Comparison of ENCODE assay signal across 18 cellular contexts in genomic region chr9:107740088-107740980, GRCh38.
A peak's percentile ranks its signal among the peaks of the same experiment; 100 is the strongest.
DNase-seq lines count a peak whose midpoint lies in the region; ATAC-seq and TF ChIP-seq lines count a peak whose summit lies in the region.
"Had no signal": no experiment of that assay in that cellular context is flagged by ENCODE, and none has a peak within 500 bp of the region (broad histone marks: within the 10 kb centered on the region; RNA-seq: fewer than 3 reads in every experiment).

No MANE protein-coding gene starts in this region.

- no peaks in the 10 kb centered on the region for H3K36me3 ChIP-seq in left lung
- no peaks in the 10 kb centered on the region for H3K36me3 ChIP-seq in uterus
- H3K36me3 ChIP-seq: cardiac muscle cell, upper lobe of right lung had no signal

- H3K27me3 ChIP-seq in left lung (no peaks in the 10 kb centered on the region), uterus (no peaks in the 10 kb centered on the region)
- H3K27me3 ChIP-seq: upper lobe of right lung had no signal

- ATAC-seq in esophagus mucosa (peak; percentile 22), left lung (peak; percentile 23), GM21786 (IDR thresholded peaks at IDR 0.05; ENCODE audit: unreplicated experiment) (no peak), HG03432 (IDR thresholded peaks at IDR 0.05; ENCODE audit: unreplicated experiment) (no peak)
- ATAC-seq: activated CD4-positive, alpha-beta T cell treated with anti-CD3 and anti-CD28 coated beads for 36 hours; activated naive CD4-positive, alpha-beta T cell treated with anti-CD3 and anti-CD28 coated beads, Interleukin-2, amount 50 U/mL, for 72 hours; HepG2; stimulated activated naive B cell treated with anti-CD40 and anti-IgM and Interleukin-4, amounts not matched to agents 10 μg/mL and 1 μg/mL and 100 μg/mL, for 72 hours had no signal

- peak overlapping the region; percentile 9 for H3K27ac Mint-ChIP-seq in activated CD4-positive, alpha-beta T cell treated with anti-CD3 and anti-CD28 coated beads, Interleukin-2, amount 10 ng/mL, durations not matched to agents 7 days and 5 days
- H3K27ac Mint-ChIP-seq: activated CD4-positive, alpha-beta T cell treated with anti-CD3 and anti-CD28 coated beads for 36 hours; activated naive CD4-positive, alpha-beta T cell treated with anti-CD3 and anti-CD28 coated beads, Interleukin-2, amount 50 U/mL, for 72 hours; immature natural killer cell; stimulated activated naive B cell treated with anti-CD40 and anti-IgM and Interleukin-4, amounts not matched to agents 10 μg/mL and 1 μg/mL and 100 μg/mL, for 72 hours had no signal

- no peak for TF ChIP-seq POLR2A in uterus (IDR thresholded peaks at IDR 0.05)

- peaks cover 0 to 7% of the 10 kb centered on the region in 2 donors for H3K4me1 ChIP-seq in left lung
- peaks cover 1 to 5% of the 10 kb centered on the region in 2 donors for H3K4me1 ChIP-seq in uterus

- POLR2A ChIA-PET in activated CD4-positive, alpha-beta T cell treated with anti-CD3 and anti-CD28 coated beads, Interleukin-2, amount 10 ng/mL, durations not matched to agents 7 days and 5 days (lab: Charles Lee) = no interaction called here

- no peak overlapping the region for H3K4me3 ChIP-seq in left lung
- no peak overlapping the region for H3K4me3 ChIP-seq in uterus
- H3K4me3 ChIP-seq: cardiac muscle cell, upper lobe of right lung had no signal

- no peak overlapping the region for H3K4me3 Mint-ChIP-seq in activated CD4-positive, alpha-beta T cell treated with anti-CD3 and anti-CD28 coated beads, Interleukin-2, amount 10 ng/mL, durations not matched to agents 7 days and 5 days
- H3K4me3 Mint-ChIP-seq: activated CD4-positive, alpha-beta T cell treated with anti-CD3 and anti-CD28 coated beads for 36 hours; H9; immature natural killer cell; stimulated activated naive B cell treated with anti-CD40 and anti-IgM and Interleukin-4, amounts not matched to agents 10 μg/mL and 1 μg/mL and 100 μg/mL, for 72 hours had no signal

- CTCF ChIA-PET in activated CD4-positive, alpha-beta T cell treated with anti-CD3 and anti-CD28 coated beads, Interleukin-2, amount 10 ng/mL, durations not matched to agents 7 days and 5 days (lab: Charles Lee) = no interaction called here

- intact Hi-C loops in left lung (cut with DNase I) (no loop called here), uterus (cut with DNase I; ENCODE audit: low total_unique reads) (no loop called here)

- H3K9me3 ChIP-seq in left lung = no peaks in the 10 kb centered on the region
- H3K9me3 ChIP-seq in uterus = no peaks in the 10 kb centered on the region
- H3K9me3 ChIP-seq: upper lobe of right lung had no signal

- H3K27ac ChIP-seq in left lung (peak overlapping the region in 1 of 2 donors; percentile 59), uterus (peak overlapping the region; percentile 82 to 91)
- H3K27ac ChIP-seq: cardiac muscle cell had no signal

- DNase-seq in activated CD4-positive, alpha-beta T cell treated with anti-CD3 and anti-CD28 coated beads, Interleukin-2, amount 10 ng/mL, durations not matched to agents 7 days and 5 days = no peak
- DNase-seq in activated CD4-positive, alpha-beta T cell treated with anti-CD3 and anti-CD28 coated beads for 48 hours = no peak
- no peak for DNase-seq in left lung
- DNase-seq in uterus = peak; percentile 65 to 72
- no peak for DNase-seq in stimulated activated CD4-positive, alpha-beta T cell treated with anti-CD3 and anti-CD28 coated beads, Interleukin-4, amount 100 ng/mL, for 1 hour
- DNase-seq: activated CD4-positive, alpha-beta T cell treated with anti-CD3 and anti-CD28 coated beads for 36 hours; effector CD8-positive, alpha-beta T cell; H9; immature natural killer cell; SIG-M5; stimulated activated naive B cell treated with anti-CD40 and anti-IgM and Interleukin-4, amounts not matched to agents 10 μg/mL and 1 μg/mL and 100 μg/mL, for 72 hours had no signal

- H3K27me3 Mint-ChIP-seq in activated CD4-positive, alpha-beta T cell treated with anti-CD3 and anti-CD28 coated beads, Interleukin-2, amount 10 ng/mL, durations not matched to agents 7 days and 5 days = no peaks in the 10 kb centered on the region
- H3K27me3 Mint-ChIP-seq: activated CD4-positive, alpha-beta T cell treated with anti-CD3 and anti-CD28 coated beads for 36 hours had no signal

- TF ChIP-seq CTCF in left lung (IDR thresholded peaks at IDR 0.05) (no peak), uterus (IDR thresholded peaks at IDR 0.05) (no peak)

- no peaks in the 10 kb centered on the region for H3K36me3 Mint-ChIP-seq in activated CD4-positive, alpha-beta T cell treated with anti-CD3 and anti-CD28 coated beads, Interleukin-2, amount 10 ng/mL, durations not matched to agents 7 days and 5 days (ENCODE audit: low read depth)
- H3K36me3 Mint-ChIP-seq: activated naive CD4-positive, alpha-beta T cell treated with anti-CD3 and anti-CD28 coated beads, Interleukin-2, amount 50 U/mL, for 72 hours; immature natural killer cell; stimulated activated naive B cell treated with anti-CD40 and anti-IgM and Interleukin-4, amounts not matched to agents 10 μg/mL and 1 μg/mL and 100 μg/mL, for 72 hours had no signal

- no peaks in the 10 kb centered on the region for H3K9me3 Mint-ChIP-seq in activated CD4-positive, alpha-beta T cell treated with anti-CD3 and anti-CD28 coated beads, Interleukin-2, amount 10 ng/mL, durations not matched to agents 7 days and 5 days
- H3K9me3 Mint-ChIP-seq: H9; stimulated activated naive B cell treated with anti-CD40 and anti-IgM and Interleukin-4, amounts not matched to agents 10 μg/mL and 1 μg/mL and 100 μg/mL, for 72 hours had no signal

- no peaks in the 10 kb centered on the region for H3K4me1 Mint-ChIP-seq in activated CD4-positive, alpha-beta T cell treated with anti-CD3 and anti-CD28 coated beads, Interleukin-2, amount 10 ng/mL, durations not matched to agents 7 days and 5 days
- H3K4me1 Mint-ChIP-seq: activated CD4-positive, alpha-beta T cell treated with anti-CD3 and anti-CD28 coated beads for 36 hours; immature natural killer cell had no signal

Comparison
In these comparisons a context has a peak if more than half of its experiments do, and no peak if none do; other contexts are left out.
1. DNase-seq: peak in uterus (2 of 2); none in activated CD4-positive, alpha-beta T cell treated with anti-CD3 and anti-CD28 coated beads, Interleukin-2, amount 10 ng/mL, durations not matched to agents 7 days and 5 days (single experiment), activated CD4-positive, alpha-beta T cell treated with anti-CD3 and anti-CD28 coated beads for 48 hours (single experiment), left lung (0 of 2) and stimulated activated CD4-positive, alpha-beta T cell treated with anti-CD3 and anti-CD28 coated beads, Interleukin-4, amount 100 ng/mL, for 1 hour (single experiment).
2. ATAC-seq: peak in esophagus mucosa (single experiment) and left lung (single experiment); none in GM21786 (single experiment) and HG03432 (single experiment).